ENCODE assay signal across 22 cellular contexts in genomic region chr14:52987042-52987441, GRCh38.
"Had no signal": no experiment of that assay in that cellular context is flagged by ENCODE, and none has a peak within 500 bp of the region (broad histone marks: within the 10 kb centered on the region; RNA-seq: fewer than 3 reads in every experiment).

No MANE protein-coding gene starts in this region.

- H3K27me3 ChIP-seq: esophagus squamous epithelium, hepatocyte, stomach, transverse colon had no signal

- H3K4me3 Mint-ChIP-seq: memory B cell, mesothelial cell of epicardium, natural killer cell, neural crest cell had no signal

- H3K4me3 ChIP-seq: esophagus squamous epithelium, hepatocyte, left ventricle myocardium inferior, lower lobe of right lung, skin epidermis, stomach, thoracic aorta, transverse colon had no signal

- H3K4me1 Mint-ChIP-seq: memory B cell, natural killer cell, neural crest cell had no signal

- ATAC-seq: left cardiac atrium, lower lobe of right lung, natural killer cell, sciatic nerve had no signal

- H3K27ac ChIP-seq: esophagus squamous epithelium, hepatocyte, left ventricle myocardium inferior, lower lobe of right lung, skin epidermis, stomach, thoracic aorta, transverse colon had no signal

- H3K36me3 Mint-ChIP-seq: mesothelial cell of epicardium, natural killer cell had no signal

- DNase-seq: dermis blood vessel endothelial cell; esophagus squamous epithelium; foreskin fibroblast; head of caudate nucleus; kidney; left cardiac atrium; left ventricle myocardium inferior; lower lobe of right lung; natural killer cell; posterior cingulate gyrus; stimulated activated CD4-positive, alpha-beta T cell treated with anti-CD3 and anti-CD28 coated beads, Interleukin-2, amount 100 ng/mL, for 24 hours; stimulated activated CD4-positive, alpha-beta T cell treated with anti-CD3 and anti-CD28 coated beads, Interleukin-4, amount 100 ng/mL, for 4 hours; stimulated activated naive CD4-positive, alpha-beta T cell; stomach; transverse colon had no signal

- H3K27ac Mint-ChIP-seq: memory B cell, mesothelial cell of epicardium, natural killer cell had no signal

- H3K9me3 Mint-ChIP-seq: natural killer cell had no signal

- H3K36me3 ChIP-seq: esophagus squamous epithelium, left ventricle myocardium inferior, lower lobe of right lung, stomach, thoracic aorta, transverse colon had no signal

- H3K4me1 ChIP-seq: esophagus squamous epithelium, left ventricle myocardium inferior, lower lobe of right lung, stomach, transverse colon had no signal

- H3K9me3 ChIP-seq: esophagus squamous epithelium, left ventricle myocardium inferior, lower lobe of right lung, stomach, thoracic aorta, transverse colon had no signal
